In genomic region chr17:75475851-75476250, GRCh38 we compare ENCODE assay signal across 1 cellular context.
TF ChIP-seq lines count a peak whose summit lies in the region.

No MANE protein-coding gene starts in this region.

TF ChIP-seq in neural cell, 6 proteins besides CTCF, POLR2A, EP300 and RAD21 (continued from another document):
- TF ChIP-seq, protein P1, sequence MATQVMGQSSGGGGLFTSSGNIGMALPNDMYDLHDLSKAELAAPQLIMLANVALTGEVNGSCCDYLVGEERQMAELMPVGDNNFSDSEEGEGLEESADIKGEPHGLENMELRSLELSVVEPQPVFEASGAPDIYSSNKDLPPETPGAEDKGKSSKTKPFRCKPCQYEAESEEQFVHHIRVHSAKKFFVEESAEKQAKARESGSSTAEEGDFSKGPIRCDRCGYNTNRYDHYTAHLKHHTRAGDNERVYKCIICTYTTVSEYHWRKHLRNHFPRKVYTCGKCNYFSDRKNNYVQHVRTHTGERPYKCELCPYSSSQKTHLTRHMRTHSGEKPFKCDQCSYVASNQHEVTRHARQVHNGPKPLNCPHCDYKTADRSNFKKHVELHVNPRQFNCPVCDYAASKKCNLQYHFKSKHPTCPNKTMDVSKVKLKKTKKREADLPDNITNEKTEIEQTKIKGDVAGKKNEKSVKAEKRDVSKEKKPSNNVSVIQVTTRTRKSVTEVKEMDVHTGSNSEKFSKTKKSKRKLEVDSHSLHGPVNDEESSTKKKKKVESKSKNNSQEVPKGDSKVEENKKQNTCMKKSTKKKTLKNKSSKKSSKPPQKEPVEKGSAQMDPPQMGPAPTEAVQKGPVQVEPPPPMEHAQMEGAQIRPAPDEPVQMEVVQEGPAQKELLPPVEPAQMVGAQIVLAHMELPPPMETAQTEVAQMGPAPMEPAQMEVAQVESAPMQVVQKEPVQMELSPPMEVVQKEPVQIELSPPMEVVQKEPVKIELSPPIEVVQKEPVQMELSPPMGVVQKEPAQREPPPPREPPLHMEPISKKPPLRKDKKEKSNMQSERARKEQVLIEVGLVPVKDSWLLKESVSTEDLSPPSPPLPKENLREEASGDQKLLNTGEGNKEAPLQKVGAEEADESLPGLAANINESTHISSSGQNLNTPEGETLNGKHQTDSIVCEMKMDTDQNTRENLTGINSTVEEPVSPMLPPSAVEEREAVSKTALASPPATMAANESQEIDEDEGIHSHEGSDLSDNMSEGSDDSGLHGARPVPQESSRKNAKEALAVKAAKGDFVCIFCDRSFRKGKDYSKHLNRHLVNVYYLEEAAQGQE (IDR thresholded peaks at IDR 0.05; ENCODE audit: borderline replicate concordance) = no peak
- TF ChIP-seq SMC3 (conservative IDR thresholded peaks at IDR 0.05; ENCODE audit: poor library complexity) (no peak), EZH2 (IDR thresholded peaks at IDR 0.05; ENCODE audit: borderline replicate concordance, insufficient read depth, low read length, poor library complexity, severe bottlenecking) (no peak)
